In the genomic region with DNA sequence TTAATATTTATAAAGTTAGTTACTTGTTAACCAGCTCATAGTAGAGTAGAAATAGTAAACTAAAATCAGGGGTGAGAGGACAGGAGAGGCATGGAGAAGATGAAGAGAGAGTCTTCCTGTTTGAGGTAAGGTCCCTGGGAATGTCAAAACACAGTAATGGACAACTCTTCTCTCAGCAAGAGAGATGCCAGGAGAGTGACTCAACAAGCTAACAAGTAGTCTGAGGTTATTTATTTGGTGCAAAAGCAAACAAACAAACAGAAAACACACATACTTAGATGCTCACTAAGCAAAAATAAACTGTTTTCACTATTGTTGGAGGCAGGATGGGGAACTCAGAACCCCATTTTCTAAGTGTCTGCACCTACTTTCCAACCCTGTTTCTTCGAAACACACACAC, we compare ENCODE assay signal across 25 cellular contexts.
DNase-seq lines count a peak whose midpoint lies in the region; ATAC-seq and TF ChIP-seq lines count a peak whose summit lies in the region.
"Had no signal": no experiment of that assay in that cellular context is flagged by ENCODE, and none has a peak within 500 bp of the region (broad histone marks: within the 10 kb centered on the region; RNA-seq: fewer than 3 reads in every experiment).

No MANE protein-coding gene starts in this region.

- no peak overlapping the region for H2AK5ac ChIP-seq in H9 (ENCODE audit: insufficient read length, low read length)

- H3K27me3 Mint-ChIP-seq in H9 (ENCODE audit: low read depth) (no peaks in the 10 kb centered on the region; the same call in 1 of the 2 replicates), CD14-positive monocyte (ENCODE audit: low read depth in 3 of 3) (peaks cover 0 to 4% (median 0%) of the 10 kb centered on the region in 3 donors)

- no peaks in the 10 kb centered on the region for H3K36me3 ChIP-seq in body of pancreas (replicated peaks in 1 of 2; ENCODE audit: insufficient read depth in 1 of 2, low read depth in 2 of 2)

- H2BK120ac ChIP-seq in H9 (ENCODE audit: low read depth, low read length, poor library complexity, severe bottlenecking), result no peak overlapping the region

- no peak overlapping the region for H2BK15ac ChIP-seq in H9 (ENCODE audit: low read depth, low read length)

- H3K79me2 ChIP-seq in H9 (ENCODE audit: insufficient read depth, low read length), result no peaks in the 10 kb centered on the region

- no peak overlapping the region for H2AFZ ChIP-seq in H9 (ENCODE audit: low read length)

- TF ChIP-seq CTCF in H9 (conservative IDR thresholded peaks at IDR 0.05) (no peak), body of pancreas (IDR thresholded peaks at IDR 0.05) (no peak), CD14-positive monocyte (IDR thresholded peaks at IDR 0.05) (no peak)

- H3K18ac ChIP-seq in H9 (ENCODE audit: insufficient read length, low read depth, low read length), result no peak overlapping the region

- DNase-seq in Daoy (ENCODE audit: low read depth) (peak; percentile 51), HT1080 (ENCODE audit: low read depth) (peak; percentile 22), amniotic epithelial cell (ENCODE audit: low read depth) (peak; percentile 57), iris pigment epithelial cell (ENCODE audit: low read depth) (peak; percentile 53), H9 (no peak), body of pancreas (no peak), CD14-positive monocyte (ENCODE audit: low spot score) (no peak)
- DNase-seq in stimulated activated CD4-positive, alpha-beta T cell treated with anti-CD3 and anti-CD28 coated beads, Interleukin-2, amount 100 ng/mL, for 24 hours, result no peak
- DNase-seq: activated CD4-positive, alpha-beta T cell treated with anti-CD3 and anti-CD28 coated beads, Interleukin-2, amount 50 U/mL, for 1 hour; aorta; erythroblast; GDM1; GOT3; Karpas-422; NCI-H1048; NCI-H187; NCI-H2171 treated with DMSO at 0.1 percent for 48 hours; NCI-H526 treated with DMSO at 0.1 percent for 48 hours; right lobe of liver; stimulated activated CD4-positive, alpha-beta T cell treated with anti-CD3 and anti-CD28 coated beads, Interleukin-15, amount 100 ng/mL, for 24 hours; tibial artery had no signal

- H3K4me3 Mint-ChIP-seq in H9, result no peak overlapping the region
- H3K4me3 Mint-ChIP-seq in CD14-positive monocyte, result no peak overlapping the region
- H3K4me3 Mint-ChIP-seq: activated naive CD4-positive, alpha-beta T cell treated with anti-CD3 and anti-CD28 coated beads, Interleukin-2, amount 50 U/mL, for 24 hours; stimulated activated naive CD8-positive, alpha-beta T cell treated with anti-CD3 and anti-CD28 coated beads, Interleukin-15, Interleukin-2, amounts not matched to agents 100 ng/mL and 50 ng/mL, for 24 hours; T-helper 2 cell treated with Interferon-gamma antibody and Interleukin-4, amounts not matched to agents 5 μg/mL and 100 μg/mL, for 36 hours had no signal

- no peaks in the 10 kb centered on the region for H3K23me2 ChIP-seq in H9 (ENCODE audit: insufficient read length, low read depth, low read length, poor library complexity, severe bottlenecking)

- H4K20me1 ChIP-seq in H9 (ENCODE audit: control insufficient read depth, insufficient read depth, insufficient read length), result no peaks in the 10 kb centered on the region

- peaks cover 3% of the 10 kb centered on the region in 2 experiments; a peak in 3 of 4 replicates for H3K4me1 Mint-ChIP-seq in H9
- no peaks in the 10 kb centered on the region for H3K4me1 Mint-ChIP-seq in CD14-positive monocyte
- H3K4me1 Mint-ChIP-seq: activated naive CD4-positive, alpha-beta T cell treated with anti-CD3 and anti-CD28 coated beads, Interleukin-2, amount 50 U/mL, for 24 hours had no signal

- intact Hi-C loops in body of pancreas (cut with DNase I), result no loop called here
- intact Hi-C loops in CD14-positive monocyte (cut with micrococcal nuclease), result no loop called here

- no peak overlapping the region for H2BK20ac ChIP-seq in H9 (ENCODE audit: low read depth, low read length, poor library complexity, severe bottlenecking)

- no peak overlapping the region for H4K91ac ChIP-seq in H9 (ENCODE audit: insufficient read length, low read depth, low read length)

- no peak overlapping the region for H3K4me2 ChIP-seq in H9 (ENCODE audit: insufficient read depth, insufficient read length, low read length)

- H3K14ac ChIP-seq in H9 (ENCODE audit: insufficient read depth, low read length), result no peak overlapping the region

- H4K8ac ChIP-seq in H9 (replicated peaks; ENCODE audit: insufficient read length, low read depth, low read length), result no peak overlapping the region

- no peak overlapping the region for H2BK5ac ChIP-seq in H9 (ENCODE audit: insufficient read length, low read length)

- no peak overlapping the region for H3K9ac ChIP-seq in H9 (ENCODE audit: extremely low read depth, insufficient read length, low read length)

- H3K4ac ChIP-seq in H9 (ENCODE audit: low read depth, low read length), result no peak overlapping the region

- H3K4me1 ChIP-seq in H9 (ENCODE audit: insufficient read depth, low read length), result no peaks in the 10 kb centered on the region
- peaks cover 3% of the 10 kb centered on the region for H3K4me1 ChIP-seq in body of pancreas
- H3K4me1 ChIP-seq: right lobe of liver had no signal

- no peak for ATAC-seq in body of pancreas
- ATAC-seq: right lobe of liver had no signal

- no peaks in the 10 kb centered on the region for H3K27me3 ChIP-seq in H9 (ENCODE audit: insufficient read depth, low read length)
- no peaks in the 10 kb centered on the region for H3K27me3 ChIP-seq in body of pancreas
- H3K27me3 ChIP-seq: right lobe of liver, tibial artery had no signal

- H3K4me3 ChIP-seq in body of pancreas, result no peak overlapping the region
- H3K4me3 ChIP-seq: right lobe of liver, tibial artery had no signal

- H3K27ac Mint-ChIP-seq in H9, result no peak overlapping the region
- no peak overlapping the region for H3K27ac Mint-ChIP-seq in CD14-positive monocyte
- H3K27ac Mint-ChIP-seq: activated naive CD4-positive, alpha-beta T cell treated with anti-CD3 and anti-CD28 coated beads, Interleukin-2, amount 50 U/mL, for 24 hours; stimulated activated naive CD8-positive, alpha-beta T cell treated with anti-CD3 and anti-CD28 coated beads, Interleukin-15, Interleukin-2, amounts not matched to agents 100 ng/mL and 50 ng/mL, for 24 hours; T-helper 2 cell treated with Interferon-gamma antibody and Interleukin-4, amounts not matched to agents 5 μg/mL and 100 μg/mL, for 36 hours had no signal

- H2BK12ac ChIP-seq in H9 (ENCODE audit: insufficient read length, low read depth, low read length), result no peak overlapping the region

- H3K27ac ChIP-seq in H9 (ENCODE audit: insufficient read length, low read depth, low read length) (no peak overlapping the region), body of pancreas (no peak overlapping the region)
- H3K27ac ChIP-seq: right lobe of liver, RWPE1, tibial artery had no signal

- no peak overlapping the region for H3K23ac ChIP-seq in H9 (ENCODE audit: insufficient read length, low read depth, low read length)

- H3K56ac ChIP-seq in H9 (ENCODE audit: insufficient read length, low read depth, low read length), result no peak overlapping the region

- WGBS in H9 (ENCODE audit: extremely low coverage, insufficient read length, low lambda C conversion rate), result no CpG with 5 or more reads among the region's 1 CpG
- WGBS in body of pancreas, 2 donors, result 80 to 95% methylated on average over 1 of the region's 1 CpG

- H3K9me3 Mint-ChIP-seq in H9 (no peaks in the 10 kb centered on the region), CD14-positive monocyte (peaks cover 0 to 6% (median 0%) of the 10 kb centered on the region in 7 donors)
- H3K9me3 Mint-ChIP-seq: activated naive CD4-positive, alpha-beta T cell treated with anti-CD3 and anti-CD28 coated beads, Interleukin-2, amount 50 U/mL, for 24 hours; stimulated activated naive CD8-positive, alpha-beta T cell treated with anti-CD3 and anti-CD28 coated beads, Interleukin-15, Interleukin-2, amounts not matched to agents 100 ng/mL and 50 ng/mL, for 24 hours; T-helper 2 cell treated with Interferon-gamma antibody and Interleukin-4, amounts not matched to agents 5 μg/mL and 100 μg/mL, for 36 hours had no signal

- H3K36me3 Mint-ChIP-seq in H9 (ENCODE audit: insufficient read depth in 1 of 3, low read depth in 3 of 3) (no peaks in the 10 kb centered on the region), CD14-positive monocyte (no peaks in the 10 kb centered on the region)

- H3K79me1 ChIP-seq in H9 (ENCODE audit: insufficient read depth, low read depth, low read length, poor library complexity, severe bottlenecking), result no peaks in the 10 kb centered on the region

- H3T11ph ChIP-seq in H9 (ENCODE audit: low read length), result no peak overlapping the region

- H4K5ac ChIP-seq in H9 (ENCODE audit: insufficient read length, low read depth, low read length), result no peak overlapping the region

- H3K9me3 ChIP-seq in H9 (ENCODE audit: control insufficient read depth, low read depth, low read length) (no peaks in the 10 kb centered on the region), body of pancreas (no peaks in the 10 kb centered on the region)
- H3K9me3 ChIP-seq: right lobe of liver, tibial artery had no signal

- no peak for TF ChIP-seq POLR2A in body of pancreas (IDR thresholded peaks at IDR 0.05)

Comparison
In these comparisons a context has a peak if more than half of its experiments do, and no peak if none do; other contexts are left out.
1. DNase-seq: peak in Daoy (single experiment), HT1080 (single experiment), amniotic epithelial cell (single experiment) and iris pigment epithelial cell (single experiment); none in H9 (single experiment), body of pancreas (0 of 4), stimulated activated CD4-positive, alpha-beta T cell treated with anti-CD3 and anti-CD28 coated beads, Interleukin-2, amount 100 ng/mL, for 24 hours (0 of 2) and CD14-positive monocyte (single experiment).